Comparison of ENCODE assay signal across 8 cellular contexts in genomic region chr13:73767191-73767741, GRCh38.
DNase-seq lines count a peak whose midpoint lies in the region; ATAC-seq, FAIRE-seq and TF ChIP-seq lines count a peak whose summit lies in the region.

No MANE protein-coding gene starts in this region.

- ATAC-seq in HG02852 (IDR thresholded peaks at IDR 0.05; ENCODE audit: unreplicated experiment) (peak; percentile 35), memory B cell (ENCODE audit: low read depth) (peak; percentile 37), GM21717 (IDR thresholded peaks at IDR 0.05; ENCODE audit: unreplicated experiment) (no peak)
- ATAC-seq in activated naive CD8-positive, alpha-beta T cell treated with anti-CD3 and anti-CD28 coated beads, Interleukin-2, amount 50 U/mL, for 24 hours: peak; percentile 4

- DNase-seq in DMS153 treated with DMSO at 0.1 percent for 48 hours (lab: John Stamatoyannopoulos, UW; ENCODE audit: unreplicated experiment): peak; percentile 19
- no peak for DNase-seq in activated naive CD8-positive, alpha-beta T cell treated with anti-CD3 and anti-CD28 coated beads, Interleukin-2, amount 50 U/mL, for 24 hours
- DNase-seq in memory B cell (ENCODE audit: low spot score in 2 of 2): no peak
- no peak for DNase-seq in activated T-helper 2 cell treated with anti-CD3 and anti-CD28 coated beads, Interferon-gamma antibody, Interleukin-2, Interleukin-4, amounts not matched to agents 10 μg/mL and 5 μg/mL and 100 μg/mL, durations not matched to agents 14 hours and 24 hours and 36 hours (ENCODE audit: low spot score)
- no peak for DNase-seq in H54 (ENCODE audit: insufficient read length, low spot score)
- no peak for DNase-seq in DMS53 treated with DMSO at 0.1 percent for 48 hours (lab: John Stamatoyannopoulos, UW; ENCODE audit: unreplicated experiment)

- intact Hi-C loops in activated T-helper 2 cell treated with anti-CD3 and anti-CD28 coated beads, Interferon-gamma antibody, Interleukin-2, Interleukin-4, amounts not matched to agents 10 μg/mL and 5 μg/mL and 100 μg/mL, durations not matched to agents 14 hours and 24 hours and 36 hours (cut with micrococcal nuclease): no loop called here

- H3K4me3 Mint-ChIP-seq in activated naive CD8-positive, alpha-beta T cell treated with anti-CD3 and anti-CD28 coated beads, Interleukin-2, amount 50 U/mL, for 24 hours: no peak overlapping the region
- H3K4me3 Mint-ChIP-seq in memory B cell: no peak overlapping the region
- H3K4me3 Mint-ChIP-seq in activated T-helper 2 cell treated with anti-CD3 and anti-CD28 coated beads, Interferon-gamma antibody, Interleukin-2, Interleukin-4, amounts not matched to agents 10 μg/mL and 5 μg/mL and 100 μg/mL, durations not matched to agents 14 hours and 24 hours and 36 hours (ENCODE audit: low read depth): no peak overlapping the region

- peak overlapping the region; percentile 87 for H3K27ac Mint-ChIP-seq in activated naive CD8-positive, alpha-beta T cell treated with anti-CD3 and anti-CD28 coated beads, Interleukin-2, amount 50 U/mL, for 24 hours
- peak overlapping the region; percentile 89 for H3K27ac Mint-ChIP-seq in memory B cell
- no peak overlapping the region for H3K27ac Mint-ChIP-seq in activated T-helper 2 cell treated with anti-CD3 and anti-CD28 coated beads, Interferon-gamma antibody, Interleukin-2, Interleukin-4, amounts not matched to agents 10 μg/mL and 5 μg/mL and 100 μg/mL, durations not matched to agents 14 hours and 24 hours and 36 hours

- no peak for TF ChIP-seq POLR2A in H54 (IDR thresholded peaks at IDR 0.05; ENCODE audit: low read depth, low read length)

- H3K36me3 Mint-ChIP-seq in activated naive CD8-positive, alpha-beta T cell treated with anti-CD3 and anti-CD28 coated beads, Interleukin-2, amount 50 U/mL, for 24 hours (ENCODE audit: low read depth): peaks cover 27% of the 10 kb centered on the region
- H3K36me3 Mint-ChIP-seq in memory B cell: peaks cover 25% of the 10 kb centered on the region
- peaks cover 30% of the 10 kb centered on the region for H3K36me3 Mint-ChIP-seq in activated T-helper 2 cell treated with anti-CD3 and anti-CD28 coated beads, Interferon-gamma antibody, Interleukin-2, Interleukin-4, amounts not matched to agents 10 μg/mL and 5 μg/mL and 100 μg/mL, durations not matched to agents 14 hours and 24 hours and 36 hours (ENCODE audit: low read depth)

- no peak for FAIRE-seq in H54 (lab: Jason Lieb, UNC)

- peaks cover 4% of the 10 kb centered on the region for H3K9me3 Mint-ChIP-seq in activated naive CD8-positive, alpha-beta T cell treated with anti-CD3 and anti-CD28 coated beads, Interleukin-2, amount 50 U/mL, for 24 hours
- H3K9me3 Mint-ChIP-seq in memory B cell: peaks cover 5% of the 10 kb centered on the region
- peaks cover 6% of the 10 kb centered on the region for H3K9me3 Mint-ChIP-seq in activated T-helper 2 cell treated with anti-CD3 and anti-CD28 coated beads, Interferon-gamma antibody, Interleukin-2, Interleukin-4, amounts not matched to agents 10 μg/mL and 5 μg/mL and 100 μg/mL, durations not matched to agents 14 hours and 24 hours and 36 hours

- no peaks in the 10 kb centered on the region for H3K27me3 Mint-ChIP-seq in activated naive CD8-positive, alpha-beta T cell treated with anti-CD3 and anti-CD28 coated beads, Interleukin-2, amount 50 U/mL, for 24 hours
- no peaks in the 10 kb centered on the region for H3K27me3 Mint-ChIP-seq in memory B cell
- no peaks in the 10 kb centered on the region for H3K27me3 Mint-ChIP-seq in activated T-helper 2 cell treated with anti-CD3 and anti-CD28 coated beads, Interferon-gamma antibody, Interleukin-2, Interleukin-4, amounts not matched to agents 10 μg/mL and 5 μg/mL and 100 μg/mL, durations not matched to agents 14 hours and 24 hours and 36 hours (ENCODE audit: low read depth)

- peaks cover 62% of the 10 kb centered on the region for H3K4me1 Mint-ChIP-seq in activated naive CD8-positive, alpha-beta T cell treated with anti-CD3 and anti-CD28 coated beads, Interleukin-2, amount 50 U/mL, for 24 hours
- H3K4me1 Mint-ChIP-seq in memory B cell: peaks cover 51% of the 10 kb centered on the region
- peaks cover 35% of the 10 kb centered on the region for H3K4me1 Mint-ChIP-seq in activated T-helper 2 cell treated with anti-CD3 and anti-CD28 coated beads, Interferon-gamma antibody, Interleukin-2, Interleukin-4, amounts not matched to agents 10 μg/mL and 5 μg/mL and 100 μg/mL, durations not matched to agents 14 hours and 24 hours and 36 hours (ENCODE audit: low read depth)
